ENCODE assay signal across 14 cellular contexts in the genomic region with DNA sequence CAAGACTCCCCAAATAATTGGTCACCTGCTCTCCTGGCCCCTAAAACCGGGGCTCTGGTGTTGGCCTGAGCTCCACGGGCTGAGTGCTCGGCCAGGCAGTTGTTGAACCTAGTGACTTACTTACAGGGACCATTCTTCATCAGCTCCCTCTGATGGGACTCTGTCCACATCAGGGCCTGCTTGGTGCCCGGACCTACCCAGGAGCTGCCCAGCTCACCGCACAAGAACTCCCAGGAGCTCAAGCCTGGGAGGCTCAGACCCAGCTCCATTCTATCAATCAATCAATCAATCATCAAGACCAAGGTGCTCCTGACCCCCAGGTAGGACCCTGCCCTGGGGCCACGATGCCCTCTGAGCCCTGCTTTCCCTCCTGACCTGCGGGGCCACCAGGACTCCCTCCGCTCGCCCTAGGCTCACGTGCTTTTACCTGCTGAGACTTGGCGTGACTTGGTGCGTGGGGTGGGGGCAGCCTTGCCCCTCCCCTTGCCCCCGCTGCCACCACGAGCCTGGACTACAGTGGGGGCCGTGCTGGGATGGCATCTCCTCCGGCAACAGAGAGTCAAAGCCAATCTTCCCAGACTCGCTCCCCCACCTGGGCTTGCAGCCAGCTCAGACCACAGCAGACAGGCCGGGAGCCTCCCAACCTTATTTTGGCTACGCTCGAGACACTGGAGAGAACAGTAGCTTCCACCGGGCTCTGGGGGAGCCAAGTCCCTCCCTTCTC. TPM values are rescaled to one million over a fixed set of nuclear protein-coding genes. Genes with fewer than 3 reads are reported as not detected.
DNase-seq lines count a peak whose midpoint lies in the region; ATAC-seq and TF ChIP-seq lines count a peak whose summit lies in the region.
"Had no signal": no experiment of that assay in that cellular context is flagged by ENCODE, and none has a peak within 500 bp of the region (broad histone marks: within the 10 kb centered on the region; RNA-seq: fewer than 3 reads in every experiment).

No MANE protein-coding gene starts in this region.

- H3K4me1 ChIP-seq in fibroblast of lung (ENCODE audit: control insufficient read depth, extremely low read depth, insufficient read depth, low read length) = peaks cover 6% of the 10 kb centered on the region
- peaks cover 7% of the 10 kb centered on the region for H3K4me1 ChIP-seq in osteoblast (ENCODE audit: insufficient read depth, low read length)
- H3K4me1 ChIP-seq: BLaER1, colonic mucosa had no signal

- H3K27me3 ChIP-seq in fibroblast of lung (ENCODE audit: control insufficient read depth, insufficient read depth, low read length) = no peaks in the 10 kb centered on the region
- H3K27me3 ChIP-seq in osteoblast (ENCODE audit: insufficient read depth, low read length) = no peaks in the 10 kb centered on the region
- H3K27me3 ChIP-seq: BLaER1, colonic mucosa had no signal

- H3K79me2 ChIP-seq in fibroblast of lung (ENCODE audit: control insufficient read depth, insufficient read depth, low read length) (peaks cover 5% of the 10 kb centered on the region), osteoblast (ENCODE audit: insufficient read depth, low read length) (no peaks in the 10 kb centered on the region)

- no peaks in the 10 kb centered on the region for H3K9me3 ChIP-seq in fibroblast of lung (ENCODE audit: control insufficient read depth, insufficient read depth, low read depth, low read length)
- H3K9me3 ChIP-seq in osteoblast (ENCODE audit: low read depth, low read length) = no peaks in the 10 kb centered on the region
- H3K9me3 ChIP-seq: BLaER1, colonic mucosa had no signal

- peaks cover 46% of the 10 kb centered on the region for H3K36me3 ChIP-seq in fibroblast of lung (ENCODE audit: control insufficient read depth, insufficient read depth, low read length)
- H3K36me3 ChIP-seq in osteoblast (ENCODE audit: insufficient read depth, low read length) = peaks cover 46% of the 10 kb centered on the region
- H3K36me3 ChIP-seq: colonic mucosa had no signal

- H2AFZ ChIP-seq in fibroblast of lung (ENCODE audit: low read length) = no peak overlapping the region
- no peak overlapping the region for H2AFZ ChIP-seq in osteoblast (ENCODE audit: low read length)

- POLR2A ChIA-PET in RWPE1 (lab: Yijun Ruan, JAX; ENCODE audit: low non-redundant PET) = no interaction called here
- POLR2A ChIA-PET in GM10248 (lab: Yijun Ruan, JAX) = no interaction called here

- TF ChIP-seq CTCF in RWPE1 (conservative IDR thresholded peaks at IDR 0.05; ENCODE audit: low read depth) (no peak), fibroblast of lung (conservative IDR thresholded peaks at IDR 0.05 in 1 of 2, IDR thresholded peaks at IDR 0.05 in 1 of 2; ENCODE audit: low read depth in 1 of 2, low read length in 2 of 2) (no peak), osteoblast (IDR thresholded peaks at IDR 0.05; ENCODE audit: extremely low read depth, low read depth, low read length) (no peak), GM10248 (IDR thresholded peaks at IDR 0.05; ENCODE audit: control extremely low read depth, extremely low read depth, low read depth, missing control alignments) (no peak)

- DNase-seq in Ammon's horn (ENCODE audit: low spot score) (peak; percentile 27), RWPE1 (ENCODE audit: low spot score) (no peak), fibroblast of lung (ENCODE audit: low read depth in 2 of 2) (peak; percentile 56), osteoblast (ENCODE audit: insufficient read length, low spot score, missing footprints) (peak; percentile 98), activated gamma-delta T cell (lab: John Stamatoyannopoulos, UW) (no peak), GM10248 (ENCODE audit: extremely low spot score) (no peak)
- DNase-seq: activated CD4-positive, alpha-beta T cell treated with anti-CD3 and anti-CD28 coated beads, Interleukin-2, amount 10 ng/mL, durations not matched to agents 7 days and 5 days; colonic mucosa had no signal

- CTCF ChIA-PET in RWPE1 (lab: Yijun Ruan, JAX) (interaction anchor here (0.6 to 0.8 kb wide), 3 partner anchors 25 to 118 kb away, joined by 3 read pairs; no protein-coding TSS in a partner anchor), GM10248 (lab: Yijun Ruan, JAX) (interaction anchor here (1.1 to 1.8 kb wide), 3 partner anchors 8 to 292 kb away, joined by 3 to 6 read pairs (median 4); no protein-coding TSS in a partner anchor)

- no peak overlapping the region for H3K4me3 ChIP-seq in fibroblast of lung (replicated peaks in 1 of 4; ENCODE audit: control extremely low read depth in 1 of 4, insufficient read depth in 1 of 4, low read depth in 3 of 4, low read length in 4 of 4)
- H3K4me3 ChIP-seq in osteoblast (ENCODE audit: insufficient read depth, low read length) = no peak overlapping the region
- H3K4me3 ChIP-seq: BLaER1, colonic mucosa had no signal

- ATAC-seq in GM21515 (IDR thresholded peaks at IDR 0.05; ENCODE audit: unreplicated experiment) = no peak
- no peak for ATAC-seq in GM21528 (IDR thresholded peaks at IDR 0.05; ENCODE audit: low FRiP score, unreplicated experiment)
- ATAC-seq: activated T-helper 17 cell treated with anti-CD3 and anti-CD28 coated beads, Interleukin-2, amount 50 U/mL, for 72 hours had no signal

- no peak overlapping the region for H3K9ac ChIP-seq in fibroblast of lung (ENCODE audit: insufficient read depth, low read length)
- H3K9ac ChIP-seq: BLaER1, KMS-11 had no signal

- peak overlapping the region; percentile 66 for H3K27ac ChIP-seq in RWPE1
- no peak overlapping the region for H3K27ac ChIP-seq in fibroblast of lung (ENCODE audit: insufficient read depth, low read length)
- H3K27ac ChIP-seq in osteoblast (ENCODE audit: low read depth, low read length) = no peak overlapping the region
- H3K27ac ChIP-seq: BLaER1, colonic mucosa, KMS-11 had no signal

- H3K4me2 ChIP-seq in fibroblast of lung (ENCODE audit: extremely low read depth, insufficient read depth, low read length) (no peak overlapping the region), osteoblast (ENCODE audit: insufficient read depth, low read length) (no peak overlapping the region)
- H3K4me2 ChIP-seq: BLaER1, KMS-11 had no signal

- H4K20me1 ChIP-seq in fibroblast of lung (ENCODE audit: control insufficient read depth, extremely low read depth, insufficient read depth, low read length) (no peaks in the 10 kb centered on the region), osteoblast (ENCODE audit: insufficient read depth, low read length) (peaks cover 36% of the 10 kb centered on the region)

RNA-seq across cellular contexts. Expression of a gene that starts 15.7 kb away (rescaled TPM):
- 5.1 and 5.4 TPM in 2 replicates for total RNA-seq in fibroblast of lung
- polyA plus RNA-seq in fibroblast of lung = 0.45 and 0.70 TPM in 2 replicates
- 0.81 and 1.0 TPM in 2 replicates for polyA plus RNA-seq in fibroblast of lung (2012)
- 0.94 and 2.4 TPM in 2 replicates for polyA minus RNA-seq in fibroblast of lung (ENCODE audit: low replicate concordance)
- total RNA-seq in osteoblast = 5.6 and 9.4 TPM in 2 replicates
- total RNA-seq: activated CD4-positive, alpha-beta T cell treated with anti-CD3 and anti-CD28 coated beads, Interleukin-2, amount 10 ng/mL, durations not matched to agents 7 days and 5 days; activated T-helper 17 cell treated with anti-CD3 and anti-CD28 coated beads, Interleukin-2, amount 50 U/mL, for 72 hours; T-helper 2 cell treated with Interferon-gamma antibody and Interleukin-4, amounts not matched to agents 100 ng/mL and 5 ng/mL, for 36 hours had no signal

RNA-seq across cellular contexts. Expression of a gene that starts 23.8 kb away (rescaled TPM):
- total RNA-seq in fibroblast of lung (81.7 and 126 TPM in 2 replicates), osteoblast (54.2 and 56.5 TPM in 2 replicates)
- 90.4 and 131 TPM in 2 replicates for polyA plus RNA-seq in fibroblast of lung
- 128 and 258 TPM in 2 replicates for polyA plus RNA-seq in fibroblast of lung (2012)
- polyA minus RNA-seq in fibroblast of lung (ENCODE audit: low replicate concordance) = 86.5 and 259 TPM in 2 replicates

Comparison
In these comparisons a context has a peak if more than half of its experiments do, and no peak if none do; other contexts are left out.
1. DNase-seq: peak in Ammon's horn (single experiment), fibroblast of lung (2 of 2) and osteoblast (single experiment); none in RWPE1 (single experiment), activated gamma-delta T cell (single experiment) and GM10248 (single experiment).